ENCODE assay signal across 10 cellular contexts in genomic region chr6:107666084-107666981, GRCh38.
DNase-seq lines count a peak whose midpoint lies in the region; ATAC-seq and TF ChIP-seq lines count a peak whose summit lies in the region.
"Had no signal": no experiment of that assay in that cellular context is flagged by ENCODE, and none has a peak within 500 bp of the region (broad histone marks: within the 10 kb centered on the region; RNA-seq: fewer than 3 reads in every experiment).

No MANE protein-coding gene starts in this region.

- no peaks in the 10 kb centered on the region for H3K9me3 Mint-ChIP-seq in stimulated activated memory B cell treated with anti-CD40 and anti-IgM and Interleukin-4, amounts not matched to agents 10 μg/mL and 1 μg/mL and 100 μg/mL, for 72 hours
- H3K9me3 Mint-ChIP-seq in stimulated activated naive CD8-positive, alpha-beta T cell treated with anti-CD3 and anti-CD28 coated beads, Interleukin-15, amount 100 ng/mL, for 72 hours = no peaks in the 10 kb centered on the region
- no peaks in the 10 kb centered on the region for H3K9me3 Mint-ChIP-seq in CD4-positive, alpha-beta T cell

- H3K79me2 ChIP-seq in OCI-LY7 (ENCODE audit: insufficient read depth, low read depth, low read length) = no peaks in the 10 kb centered on the region

- CTCF ChIA-PET in OCI-LY7 (lab: Charles Lee; ENCODE audit: unreplicated experiment) = no interaction called here
- CTCF ChIA-PET in CD4-positive, alpha-beta T cell (lab: Charles Lee) = no interaction called here

- no peaks in the 10 kb centered on the region for H3K9me3 ChIP-seq in OCI-LY7 (ENCODE audit: low read length)
- H3K9me3 ChIP-seq in CD4-positive, alpha-beta T cell (ENCODE audit: control insufficient read depth, low read length) = no peaks in the 10 kb centered on the region
- H3K9me3 ChIP-seq: spleen had no signal

- H3K4me1 ChIP-seq in OCI-LY7 (ENCODE audit: insufficient read depth, low read length, poor library complexity, severe bottlenecking) = peaks cover 18% of the 10 kb centered on the region

- 0 out of 2 replicates have a peak overlapping the region, but pooled peaks have one; percentile 13 for H3K4me2 ChIP-seq in OCI-LY7 (ENCODE audit: low read length)

- H3K4me1 Mint-ChIP-seq in stimulated activated memory B cell treated with anti-CD40 and anti-IgM and Interleukin-4, amounts not matched to agents 10 μg/mL and 1 μg/mL and 100 μg/mL, for 72 hours = peaks cover 57% of the 10 kb centered on the region
- peaks cover 36% of the 10 kb centered on the region for H3K4me1 Mint-ChIP-seq in stimulated activated naive CD8-positive, alpha-beta T cell treated with anti-CD3 and anti-CD28 coated beads, Interleukin-15, amount 100 ng/mL, for 72 hours
- H3K4me1 Mint-ChIP-seq in CD4-positive, alpha-beta T cell (ENCODE audit: low read depth) = peaks cover 15% of the 10 kb centered on the region

- no peak overlapping the region for H3K4me3 Mint-ChIP-seq in stimulated activated memory B cell treated with anti-CD40 and anti-IgM and Interleukin-4, amounts not matched to agents 10 μg/mL and 1 μg/mL and 100 μg/mL, for 72 hours
- no peak overlapping the region for H3K4me3 Mint-ChIP-seq in stimulated activated naive CD8-positive, alpha-beta T cell treated with anti-CD3 and anti-CD28 coated beads, Interleukin-15, amount 100 ng/mL, for 72 hours
- no peak overlapping the region for H3K4me3 Mint-ChIP-seq in CD4-positive, alpha-beta T cell

- no peak overlapping the region for H3K27ac ChIP-seq in OCI-LY7 (ENCODE audit: low read depth, low read length, poor library complexity, severe bottlenecking)
- H3K27ac ChIP-seq in CD4-positive, alpha-beta T cell (ENCODE audit: low read depth, low read length) = no peak overlapping the region
- H3K27ac ChIP-seq: spleen had no signal

- H3K27ac Mint-ChIP-seq in stimulated activated memory B cell treated with anti-CD40 and anti-IgM and Interleukin-4, amounts not matched to agents 10 μg/mL and 1 μg/mL and 100 μg/mL, for 72 hours = peak overlapping the region; percentile 2
- H3K27ac Mint-ChIP-seq in stimulated activated naive CD8-positive, alpha-beta T cell treated with anti-CD3 and anti-CD28 coated beads, Interleukin-15, amount 100 ng/mL, for 72 hours = no peak overlapping the region
- no peak overlapping the region for H3K27ac Mint-ChIP-seq in CD4-positive, alpha-beta T cell

- H2AFZ ChIP-seq in OCI-LY7 (ENCODE audit: low read length) = no peak overlapping the region

- intact Hi-C loops in OCI-LY7 (cut with micrococcal nuclease; ENCODE audit: unreplicated experiment) = no loop called here
- intact Hi-C loops in CD4-positive, alpha-beta T cell (cut with DNase I, micrococcal nuclease) = no loop called here

- H3K9me2 ChIP-seq in OCI-LY7 (ENCODE audit: insufficient read depth, low read length) = no peaks in the 10 kb centered on the region

- no peaks in the 10 kb centered on the region for H3K27me3 ChIP-seq in CD4-positive, alpha-beta T cell (ENCODE audit: control insufficient read depth, insufficient read depth, low read length)
- H3K27me3 ChIP-seq: spleen had no signal

- no peak for TF ChIP-seq CTCF in OCI-LY7 (conservative IDR thresholded peaks at IDR 0.05; ENCODE audit: low read length)
- TF ChIP-seq CTCF in CD4-positive, alpha-beta T cell (IDR thresholded peaks at IDR 0.05) = no peak

- POLR2A ChIA-PET in OCI-LY7 (lab: Charles Lee) = interaction anchor here (0.6 to 1.9 kb wide), 3 partner anchors 10 to 207 kb away, joined by 3 to 6 read pairs (median 5); partner anchors contain the start of gene PDSS2
- POLR2A ChIA-PET in CD4-positive, alpha-beta T cell (lab: Charles Lee) = no interaction called here

- H4K20me1 ChIP-seq in OCI-LY7 (ENCODE audit: insufficient read depth, low read length) = no peaks in the 10 kb centered on the region

- H3K27me3 Mint-ChIP-seq in stimulated activated memory B cell treated with anti-CD40 and anti-IgM and Interleukin-4, amounts not matched to agents 10 μg/mL and 1 μg/mL and 100 μg/mL, for 72 hours = no peaks in the 10 kb centered on the region
- H3K27me3 Mint-ChIP-seq in stimulated activated naive CD8-positive, alpha-beta T cell treated with anti-CD3 and anti-CD28 coated beads, Interleukin-15, amount 100 ng/mL, for 72 hours = peaks cover 7% of the 10 kb centered on the region
- no peaks in the 10 kb centered on the region for H3K27me3 Mint-ChIP-seq in CD4-positive, alpha-beta T cell

- no peaks in the 10 kb centered on the region for H3K36me3 Mint-ChIP-seq in stimulated activated memory B cell treated with anti-CD40 and anti-IgM and Interleukin-4, amounts not matched to agents 10 μg/mL and 1 μg/mL and 100 μg/mL, for 72 hours
- no peaks in the 10 kb centered on the region for H3K36me3 Mint-ChIP-seq in CD4-positive, alpha-beta T cell (ENCODE audit: low read depth)

- BruUV-seq in OCI-LY7 (replicated peaks; lab: Mats Ljungman, UMichigan) = no TSS peak

- ATAC-seq in stimulated activated memory B cell treated with anti-CD40 and anti-IgM and Interleukin-4, amounts not matched to agents 10 μg/mL and 1 μg/mL and 100 μg/mL, for 72 hours = no peak
- no peak for ATAC-seq in stimulated activated naive CD8-positive, alpha-beta T cell treated with anti-CD3 and anti-CD28 coated beads, Interleukin-15, amount 100 ng/mL, for 72 hours
- no peak for ATAC-seq in CD4-positive, alpha-beta T cell (ENCODE audit: poor library complexity)

- peak; percentile 50 for DNase-seq in NCI-H2171 treated with DMSO at 0.1 percent for 48 hours (lab: John Stamatoyannopoulos, UW)
- DNase-seq in NCI-H2171 (lab: John Stamatoyannopoulos, UW) = no peak
- no peak for DNase-seq in OCI-LY7 (ENCODE audit: low spot score)
- DNase-seq in globus pallidus (ENCODE audit: low spot score) = peak; percentile 44
- DNase-seq in stimulated activated naive CD8-positive, alpha-beta T cell treated with anti-CD3 and anti-CD28 coated beads, Interleukin-15, amount 100 ng/mL, for 72 hours = no peak
- no peak for DNase-seq in midbrain (lab: John Stamatoyannopoulos, UW)
- no peak for DNase-seq in CD4-positive, alpha-beta T cell
- DNase-seq: ACHN, spleen had no signal

- H3K4me3 ChIP-seq in OCI-LY7 (ENCODE audit: low read depth, low read length, poor library complexity, severe bottlenecking) = no peak overlapping the region
- H3K4me3 ChIP-seq: spleen had no signal

- H3K36me3 ChIP-seq in OCI-LY7 (ENCODE audit: insufficient read depth, low read length) = peaks cover 9% of the 10 kb centered on the region; the same call in 1 of the 2 replicates
- H3K36me3 ChIP-seq: spleen had no signal

Comparison
In these comparisons a context has a peak if more than half of its experiments do, and no peak if none do; other contexts are left out.
1. DNase-seq: peak in NCI-H2171 treated with DMSO at 0.1 percent for 48 hours (single experiment) and globus pallidus (single experiment); none in NCI-H2171 (single experiment), OCI-LY7 (single experiment), stimulated activated naive CD8-positive, alpha-beta T cell treated with anti-CD3 and anti-CD28 coated beads, Interleukin-15, amount 100 ng/mL, for 72 hours (0 of 2), midbrain (single experiment) and CD4-positive, alpha-beta T cell (0 of 10).